In the genomic region with DNA sequence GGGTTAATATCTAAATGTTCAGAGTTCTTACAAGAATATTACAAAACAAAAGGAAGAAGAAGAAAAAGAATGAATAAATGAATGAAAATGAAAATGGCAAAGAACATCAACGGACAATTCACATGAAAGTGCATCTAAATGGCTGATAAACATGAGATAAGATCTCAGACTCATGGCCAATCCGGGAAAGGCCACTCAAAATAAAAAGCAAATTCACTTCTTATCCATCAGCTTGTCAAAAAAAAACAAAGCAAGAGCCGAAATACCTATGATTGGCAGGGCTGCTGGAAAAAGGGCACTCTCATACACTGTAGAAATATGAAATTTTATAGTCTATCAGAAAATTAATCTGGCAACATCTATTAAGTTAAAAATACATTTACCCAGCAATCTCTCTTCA, we compare ENCODE assay signal across 15 cellular contexts.
DNase-seq lines count a peak whose midpoint lies in the region; ATAC-seq and TF ChIP-seq lines count a peak whose summit lies in the region.
"Had no signal": no experiment of that assay in that cellular context is flagged by ENCODE, and none has a peak within 500 bp of the region (broad histone marks: within the 10 kb centered on the region; RNA-seq: fewer than 3 reads in every experiment).

No MANE protein-coding gene starts in this region.

- peaks cover 8% of the 10 kb centered on the region for H3K36me3 Mint-ChIP-seq in central memory CD8-positive, alpha-beta T cell (ENCODE audit: insufficient read depth)

- H3K79me2 ChIP-seq in OCI-LY3 (ENCODE audit: low read length): peaks cover 19% of the 10 kb centered on the region

- no peak for TF ChIP-seq CTCF in OCI-LY3 (IDR thresholded peaks at IDR 0.05; ENCODE audit: low read depth, low read length)

- H3K4me2 ChIP-seq in OCI-LY3 (ENCODE audit: low read length): no peak overlapping the region

- 0 out of 2 replicates have a peak overlapping the region, but pooled peaks have one; percentile 1 for H3K9ac ChIP-seq in OCI-LY3 (ENCODE audit: low read length)

- peaks cover 32% of the 10 kb centered on the region for H3K36me3 ChIP-seq in OCI-LY3 (replicated peaks; ENCODE audit: low read depth, low read length)
- H3K36me3 ChIP-seq: HAP-1 had no signal

- H3K9me3 Mint-ChIP-seq in central memory CD8-positive, alpha-beta T cell: no peaks in the 10 kb centered on the region
- H3K9me3 Mint-ChIP-seq: CD4-positive, alpha-beta memory T cell; HFFc6 had no signal

- no peaks in the 10 kb centered on the region for H3K27me3 Mint-ChIP-seq in central memory CD8-positive, alpha-beta T cell
- H3K27me3 Mint-ChIP-seq: CD4-positive, alpha-beta memory T cell had no signal

- H3K27ac ChIP-seq in OCI-LY3 (ENCODE audit: low read length): peak overlapping the region; percentile 91; the same call in 1 of the 2 replicates

- H3K27ac Mint-ChIP-seq in central memory CD8-positive, alpha-beta T cell (ENCODE audit: low read depth): peak overlapping the region; percentile 52
- H3K27ac Mint-ChIP-seq: CD4-positive, alpha-beta memory T cell; HFFc6 had no signal

- H2AFZ ChIP-seq in OCI-LY3 (ENCODE audit: low read depth, low read length): no peak overlapping the region

- ATAC-seq in SK-N-SH treated with all-trans-retinoic acid at 6 μM for 48 hours (peak; percentile 10; the same call in 2 of the 3 replicates), GM21529 (IDR thresholded peaks at IDR 0.05; ENCODE audit: unreplicated experiment) (no peak), HG03095 (IDR thresholded peaks at IDR 0.05; ENCODE audit: unreplicated experiment) (no peak)
- no peak for ATAC-seq in central memory CD8-positive, alpha-beta T cell (replicated peaks; ENCODE audit: extremely low read depth, poor library complexity, severe bottlenecking)

- H3K27me3 ChIP-seq in OCI-LY3 (ENCODE audit: low read depth, low read length): no peaks in the 10 kb centered on the region

- peaks cover 19% of the 10 kb centered on the region for H3K4me1 Mint-ChIP-seq in central memory CD8-positive, alpha-beta T cell

- H3K4me3 Mint-ChIP-seq in central memory CD8-positive, alpha-beta T cell: no peak overlapping the region
- H3K4me3 Mint-ChIP-seq: CD4-positive, alpha-beta memory T cell; HFFc6 had no signal

- DNase-seq in central memory CD8-positive, alpha-beta T cell (ENCODE audit: low spot score in 2 of 2): no peak
- no peak for DNase-seq in AML-193 (lab: John Stamatoyannopoulos, UW)
- DNase-seq: C1 segment of cervical spinal cord; Calu3; CD4-positive, alpha-beta memory T cell; COR-L47; DMS53; DMS79 treated with DMSO at 0.1 percent for 48 hours; GOT3; HFFc6 had no signal

- no peaks in the 10 kb centered on the region for H4K20me1 ChIP-seq in OCI-LY3 (ENCODE audit: insufficient read depth, low read length)

- no peaks in the 10 kb centered on the region for H3K9me3 ChIP-seq in OCI-LY3 (ENCODE audit: insufficient read depth, low read length)
- H3K9me3 ChIP-seq: HAP-1 had no signal

- H3K4me1 ChIP-seq in OCI-LY3 (ENCODE audit: low read length): peaks cover 52% of the 10 kb centered on the region
- H3K4me1 ChIP-seq: HAP-1 had no signal

- H3K4me3 ChIP-seq in OCI-LY3 (ENCODE audit: low read length): no peak overlapping the region
- H3K4me3 ChIP-seq: HAP-1 had no signal

TF ChIP-seq in SK-N-SH treated with all-trans-retinoic acid at 6 μM for 48 hours, 23 proteins besides CTCF, POLR2A, EP300 and RAD21:
- TF ChIP-seq ARNTL (CRISPR knock-in tag; IDR thresholded peaks at IDR 0.05; ENCODE audit: borderline replicate concordance, low read depth) (no peak), ZFP30 (CRISPR knock-in tag; IDR thresholded peaks at IDR 0.05) (no peak), ESRRG (CRISPR knock-in tag; IDR thresholded peaks at IDR 0.05) (no peak), CSDC2 (CRISPR knock-in tag; IDR thresholded peaks at IDR 0.05) (no peak), TOX (CRISPR knock-in tag; IDR thresholded peaks at IDR 0.05; ENCODE audit: borderline replicate concordance) (no peak), PPARA (CRISPR knock-in tag; IDR thresholded peaks at IDR 0.05; ENCODE audit: borderline replicate concordance) (no peak), ZFP3 (CRISPR knock-in tag; IDR thresholded peaks at IDR 0.05) (no peak), OSR1 (CRISPR knock-in tag; IDR thresholded peaks at IDR 0.05) (no peak)
- TF ChIP-seq, protein P1, sequence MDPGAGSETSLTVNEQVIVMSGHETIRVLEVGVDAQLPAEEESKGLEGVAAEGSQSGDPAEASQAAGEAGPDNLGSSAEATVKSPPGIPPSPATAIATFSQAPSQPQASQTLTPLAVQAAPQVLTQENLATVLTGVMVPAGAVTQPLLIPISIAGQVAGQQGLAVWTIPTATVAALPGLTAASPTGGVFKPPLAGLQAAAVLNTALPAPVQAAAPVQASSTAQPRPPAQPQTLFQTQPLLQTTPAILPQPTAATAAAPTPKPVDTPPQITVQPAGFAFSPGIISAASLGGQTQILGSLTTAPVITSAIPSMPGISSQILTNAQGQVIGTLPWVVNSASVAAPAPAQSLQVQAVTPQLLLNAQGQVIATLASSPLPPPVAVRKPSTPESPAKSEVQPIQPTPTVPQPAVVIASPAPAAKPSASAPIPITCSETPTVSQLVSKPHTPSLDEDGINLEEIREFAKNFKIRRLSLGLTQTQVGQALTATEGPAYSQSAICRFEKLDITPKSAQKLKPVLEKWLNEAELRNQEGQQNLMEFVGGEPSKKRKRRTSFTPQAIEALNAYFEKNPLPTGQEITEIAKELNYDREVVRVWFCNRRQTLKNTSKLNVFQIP (CRISPR knock-in tag; IDR thresholded peaks at IDR 0.05; ENCODE audit: borderline replicate concordance, low read depth): no peak
- TF ChIP-seq, protein P2, sequence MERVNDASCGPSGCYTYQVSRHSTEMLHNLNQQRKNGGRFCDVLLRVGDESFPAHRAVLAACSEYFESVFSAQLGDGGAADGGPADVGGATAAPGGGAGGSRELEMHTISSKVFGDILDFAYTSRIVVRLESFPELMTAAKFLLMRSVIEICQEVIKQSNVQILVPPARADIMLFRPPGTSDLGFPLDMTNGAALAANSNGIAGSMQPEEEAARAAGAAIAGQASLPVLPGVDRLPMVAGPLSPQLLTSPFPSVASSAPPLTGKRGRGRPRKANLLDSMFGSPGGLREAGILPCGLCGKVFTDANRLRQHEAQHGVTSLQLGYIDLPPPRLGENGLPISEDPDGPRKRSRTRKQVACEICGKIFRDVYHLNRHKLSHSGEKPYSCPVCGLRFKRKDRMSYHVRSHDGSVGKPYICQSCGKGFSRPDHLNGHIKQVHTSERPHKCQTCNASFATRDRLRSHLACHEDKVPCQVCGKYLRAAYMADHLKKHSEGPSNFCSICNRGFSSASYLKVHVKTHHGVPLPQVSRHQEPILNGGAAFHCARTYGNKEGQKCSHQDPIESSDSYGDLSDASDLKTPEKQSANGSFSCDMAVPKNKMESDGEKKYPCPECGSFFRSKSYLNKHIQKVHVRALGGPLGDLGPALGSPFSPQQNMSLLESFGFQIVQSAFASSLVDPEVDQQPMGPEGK (CRISPR knock-in tag; IDR thresholded peaks at IDR 0.05; ENCODE audit: borderline replicate concordance): no peak
- TF ChIP-seq, protein P3, sequence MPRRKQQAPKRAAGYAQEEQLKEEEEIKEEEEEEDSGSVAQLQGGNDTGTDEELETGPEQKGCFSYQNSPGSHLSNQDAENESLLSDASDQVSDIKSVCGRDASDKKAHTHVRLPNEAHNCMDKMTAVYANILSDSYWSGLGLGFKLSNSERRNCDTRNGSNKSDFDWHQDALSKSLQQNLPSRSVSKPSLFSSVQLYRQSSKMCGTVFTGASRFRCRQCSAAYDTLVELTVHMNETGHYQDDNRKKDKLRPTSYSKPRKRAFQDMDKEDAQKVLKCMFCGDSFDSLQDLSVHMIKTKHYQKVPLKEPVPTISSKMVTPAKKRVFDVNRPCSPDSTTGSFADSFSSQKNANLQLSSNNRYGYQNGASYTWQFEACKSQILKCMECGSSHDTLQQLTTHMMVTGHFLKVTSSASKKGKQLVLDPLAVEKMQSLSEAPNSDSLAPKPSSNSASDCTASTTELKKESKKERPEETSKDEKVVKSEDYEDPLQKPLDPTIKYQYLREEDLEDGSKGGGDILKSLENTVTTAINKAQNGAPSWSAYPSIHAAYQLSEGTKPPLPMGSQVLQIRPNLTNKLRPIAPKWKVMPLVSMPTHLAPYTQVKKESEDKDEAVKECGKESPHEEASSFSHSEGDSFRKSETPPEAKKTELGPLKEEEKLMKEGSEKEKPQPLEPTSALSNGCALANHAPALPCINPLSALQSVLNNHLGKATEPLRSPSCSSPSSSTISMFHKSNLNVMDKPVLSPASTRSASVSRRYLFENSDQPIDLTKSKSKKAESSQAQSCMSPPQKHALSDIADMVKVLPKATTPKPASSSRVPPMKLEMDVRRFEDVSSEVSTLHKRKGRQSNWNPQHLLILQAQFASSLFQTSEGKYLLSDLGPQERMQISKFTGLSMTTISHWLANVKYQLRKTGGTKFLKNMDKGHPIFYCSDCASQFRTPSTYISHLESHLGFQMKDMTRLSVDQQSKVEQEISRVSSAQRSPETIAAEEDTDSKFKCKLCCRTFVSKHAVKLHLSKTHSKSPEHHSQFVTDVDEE (CRISPR knock-in tag; IDR thresholded peaks at IDR 0.05): no peak
- TF ChIP-seq, protein P4, sequence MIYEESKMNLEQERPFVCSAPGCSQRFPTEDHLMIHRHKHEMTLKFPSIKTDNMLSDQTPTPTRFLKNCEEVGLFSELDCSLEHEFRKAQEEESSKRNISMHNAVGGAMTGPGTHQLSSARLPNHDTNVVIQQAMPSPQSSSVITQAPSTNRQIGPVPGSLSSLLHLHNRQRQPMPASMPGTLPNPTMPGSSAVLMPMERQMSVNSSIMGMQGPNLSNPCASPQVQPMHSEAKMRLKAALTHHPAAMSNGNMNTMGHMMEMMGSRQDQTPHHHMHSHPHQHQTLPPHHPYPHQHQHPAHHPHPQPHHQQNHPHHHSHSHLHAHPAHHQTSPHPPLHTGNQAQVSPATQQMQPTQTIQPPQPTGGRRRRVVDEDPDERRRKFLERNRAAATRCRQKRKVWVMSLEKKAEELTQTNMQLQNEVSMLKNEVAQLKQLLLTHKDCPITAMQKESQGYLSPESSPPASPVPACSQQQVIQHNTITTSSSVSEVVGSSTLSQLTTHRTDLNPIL (CRISPR knock-in tag; IDR thresholded peaks at IDR 0.05; ENCODE audit: low read depth): no peak
